In the genomic region with DNA sequence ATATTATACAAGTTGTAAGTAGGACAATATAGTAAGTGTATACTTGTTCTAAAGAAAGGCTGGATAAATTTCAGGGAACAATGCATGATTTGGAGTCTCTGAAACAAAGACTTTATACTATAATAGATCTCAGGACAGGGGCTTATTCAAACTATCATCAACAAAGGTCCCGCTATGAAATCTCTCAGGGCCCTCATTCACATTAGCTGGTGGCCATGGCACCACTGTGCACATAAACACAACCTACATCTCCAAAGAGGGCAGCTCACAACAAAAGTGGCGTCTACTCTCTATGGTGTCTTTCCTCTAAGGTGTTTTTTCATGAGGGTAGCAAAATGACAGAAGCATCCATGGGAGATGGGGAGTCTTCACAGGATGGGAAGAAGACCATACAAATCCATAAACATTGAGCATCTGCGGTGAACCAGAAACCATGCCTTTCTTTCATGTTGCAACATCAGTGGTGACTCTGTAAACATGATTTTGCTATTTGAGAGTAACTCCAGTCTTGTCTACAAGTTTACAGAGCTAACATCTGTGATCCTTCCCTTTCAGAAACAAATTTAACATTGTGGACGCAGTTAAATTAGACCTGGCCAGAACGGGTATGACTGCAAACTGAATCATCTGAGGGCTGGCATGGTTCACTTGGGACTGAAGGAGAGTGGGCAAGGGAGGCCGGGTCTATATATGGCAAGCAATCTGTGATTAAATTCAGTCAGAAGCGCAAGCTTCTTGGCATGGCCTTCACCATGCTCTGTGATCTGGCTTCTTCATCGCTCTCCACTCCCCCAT, we compare ENCODE assay signal across 1 cellular context.
TF ChIP-seq lines count a peak whose summit lies in the region.

No MANE protein-coding gene starts in this region.

TF ChIP-seq in HepG2, 621 proteins besides CTCF, POLR2A, EP300 and RAD21 (continued from another document):
- TF ChIP-seq CEBPB (IDR thresholded peaks at IDR 0.05; ENCODE audit: borderline replicate concordance, low read depth, low read length) (peak; percentile 45; the same call in 1 of the 2 replicates), ZNF24 (IDR thresholded peaks at IDR 0.05) (no peak), FOXC1 (CRISPR knock-in tag; IDR thresholded peaks at IDR 0.05; ENCODE audit: borderline replicate concordance) (no peak)
